Comparison of ENCODE assay signal across 1 cellular context in genomic region chr20:44491635-44492395, GRCh38.
TF ChIP-seq lines count a peak whose summit lies in the region.

No MANE protein-coding gene starts in this region.

TF ChIP-seq in GM12878, 131 proteins besides CTCF, POLR2A, EP300 and RAD21:
- TF ChIP-seq MEF2B (IDR thresholded peaks at IDR 0.05; ENCODE audit: partially characterized antibody, poor library complexity, severe bottlenecking) (no peak), BACH1 (IDR thresholded peaks at IDR 0.05; ENCODE audit: borderline replicate concordance) (no peak), NR2C1 (IDR thresholded peaks at IDR 0.05) (no peak), LARP7 (IDR thresholded peaks at IDR 0.05) (no peak), IKZF2 (IDR thresholded peaks at IDR 0.05) (no peak), CREB1 (IDR thresholded peaks at IDR 0.05; ENCODE audit: low read depth) (no peak), IKZF1 (conservative IDR thresholded peaks at IDR 0.05) (no peak), BRCA1 (IDR thresholded peaks at IDR 0.05; ENCODE audit: low read depth, low read length) (no peak), GATAD2B (conservative IDR thresholded peaks at IDR 0.05; ENCODE audit: low read depth) (no peak), MTA3 (IDR thresholded peaks at IDR 0.05; ENCODE audit: borderline replicate concordance, low read length) (no peak), PAX8 (IDR thresholded peaks at IDR 0.05) (no peak), MLLT1 (IDR thresholded peaks at IDR 0.05) (no peak), WRNIP1 (IDR thresholded peaks at IDR 0.05; ENCODE audit: borderline replicate concordance, low read depth, low read length) (no peak)
- TF ChIP-seq, protein P1, sequence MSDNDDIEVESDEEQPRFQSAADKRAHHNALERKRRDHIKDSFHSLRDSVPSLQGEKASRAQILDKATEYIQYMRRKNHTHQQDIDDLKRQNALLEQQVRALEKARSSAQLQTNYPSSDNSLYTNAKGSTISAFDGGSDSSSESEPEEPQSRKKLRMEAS (IDR thresholded peaks at IDR 0.05; ENCODE audit: low read depth, low read length) = no peak
